ENCODE assay signal across 23 cellular contexts in the genomic region with DNA sequence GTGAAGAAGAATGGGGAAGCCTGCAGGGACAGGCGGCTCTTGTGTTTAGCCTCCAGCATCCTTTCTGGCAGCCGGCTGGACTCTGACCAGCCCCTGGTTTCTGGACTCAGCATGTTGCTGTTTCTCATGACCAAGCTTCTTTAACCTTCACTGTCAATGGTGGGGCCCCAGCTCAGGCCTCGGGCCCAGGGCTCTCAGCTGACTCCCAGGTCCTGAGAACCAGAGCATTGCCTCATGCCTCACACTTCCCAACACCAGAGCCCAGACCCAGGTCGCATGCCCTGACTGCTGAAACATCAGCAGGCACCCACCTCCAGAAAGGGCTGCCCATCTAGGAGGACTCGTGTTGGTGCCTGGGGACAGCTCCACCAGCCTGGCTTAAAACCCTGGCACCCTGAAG. TPM values are rescaled to one million over a fixed set of nuclear protein-coding genes. Genes with fewer than 3 reads are reported as not detected.
"Had no signal": no experiment of that assay in that cellular context is flagged by ENCODE, and none has a peak within 500 bp of the region (broad histone marks: within the 10 kb centered on the region; RNA-seq: fewer than 3 reads in every experiment).

No MANE protein-coding gene starts in this region.

- H3K9me3 ChIP-seq: adrenal gland, MG63 had no signal

- H2AFZ ChIP-seq: PC-9 had no signal

- H3K36me3 Mint-ChIP-seq: activated naive CD8-positive, alpha-beta T cell treated with anti-CD3 and anti-CD28 coated beads, Interleukin-2, amount 10 ng/mL, durations not matched to agents 7 days and 5 days; T-cell had no signal

- H3K27ac Mint-ChIP-seq: activated CD8-positive, alpha-beta T cell treated with anti-CD3 and anti-CD28 coated beads for 36 hours; activated naive CD8-positive, alpha-beta T cell treated with anti-CD3 and anti-CD28 coated beads, Interleukin-2, amount 10 ng/mL, durations not matched to agents 7 days and 5 days; T-cell had no signal

- H3K27ac ChIP-seq: adrenal gland, breast epithelium, PC-9, WERI-Rb-1 had no signal

- H3K4me2 ChIP-seq: PC-9 had no signal

- ATAC-seq: activated CD8-positive, alpha-beta T cell treated with anti-CD3 and anti-CD28 coated beads for 36 hours; T-cell had no signal

- H3K4me1 ChIP-seq: adrenal gland, breast epithelium had no signal

- H3K4me3 ChIP-seq: adrenal gland, breast epithelium, MG63, PC-9 had no signal

- DNase-seq: activated CD4-positive, alpha-beta T cell treated with anti-CD3 and anti-CD28 coated beads for 4 hours; activated CD8-positive, alpha-beta memory T cell treated with anti-CD3 and anti-CD28 coated beads, Interleukin-2, amount 50 U/mL, for 4 hours; activated CD8-positive, alpha-beta T cell treated with anti-CD3 and anti-CD28 coated beads for 36 hours; activated naive CD4-positive, alpha-beta T cell treated with anti-CD3 and anti-CD28 coated beads, Interleukin-2, amount 50 U/mL, for 16 hours; activated naive CD8-positive, alpha-beta T cell treated with anti-CD3 and anti-CD28 coated beads, Interleukin-2, amount 10 ng/mL, durations not matched to agents 7 days and 5 days; adrenal gland; aorta; caudate nucleus; MG63; MV-4-11; NCI-H1092 treated with DMSO at 0.1 percent for 48 hours; NCI-H1417 treated with DMSO at 0.1 percent for 48 hours; NCI-H1694; NCI-H2029; NCI-H345; NCI-H510A; NCI-H526 treated with DMSO at 0.1 percent for 48 hours; NCI-H82; PC-9; SIG-M5; T-cell; WERI-Rb-1 had no signal

- H3K4me3 Mint-ChIP-seq: activated CD8-positive, alpha-beta T cell treated with anti-CD3 and anti-CD28 coated beads for 36 hours; activated naive CD8-positive, alpha-beta T cell treated with anti-CD3 and anti-CD28 coated beads, Interleukin-2, amount 10 ng/mL, durations not matched to agents 7 days and 5 days; T-cell had no signal

- H3K27me3 Mint-ChIP-seq: activated CD8-positive, alpha-beta T cell treated with anti-CD3 and anti-CD28 coated beads for 36 hours; activated naive CD8-positive, alpha-beta T cell treated with anti-CD3 and anti-CD28 coated beads, Interleukin-2, amount 10 ng/mL, durations not matched to agents 7 days and 5 days had no signal

- H3K36me3 ChIP-seq: adrenal gland, breast epithelium, MG63, WERI-Rb-1 had no signal

- H3K4me1 Mint-ChIP-seq: activated naive CD8-positive, alpha-beta T cell treated with anti-CD3 and anti-CD28 coated beads, Interleukin-2, amount 10 ng/mL, durations not matched to agents 7 days and 5 days; T-cell had no signal

- H3K27me3 ChIP-seq: adrenal gland, breast epithelium, MG63 had no signal

RNA-seq across cellular contexts. Expression of gene FGFR2, which starts 34.8 kb away (rescaled TPM):
- total RNA-seq: activated CD8-positive, alpha-beta T cell treated with anti-CD3 and anti-CD28 coated beads for 36 hours; PC-9 had no signal
